ENCODE assay signal across 8 cellular contexts in the genomic region with DNA sequence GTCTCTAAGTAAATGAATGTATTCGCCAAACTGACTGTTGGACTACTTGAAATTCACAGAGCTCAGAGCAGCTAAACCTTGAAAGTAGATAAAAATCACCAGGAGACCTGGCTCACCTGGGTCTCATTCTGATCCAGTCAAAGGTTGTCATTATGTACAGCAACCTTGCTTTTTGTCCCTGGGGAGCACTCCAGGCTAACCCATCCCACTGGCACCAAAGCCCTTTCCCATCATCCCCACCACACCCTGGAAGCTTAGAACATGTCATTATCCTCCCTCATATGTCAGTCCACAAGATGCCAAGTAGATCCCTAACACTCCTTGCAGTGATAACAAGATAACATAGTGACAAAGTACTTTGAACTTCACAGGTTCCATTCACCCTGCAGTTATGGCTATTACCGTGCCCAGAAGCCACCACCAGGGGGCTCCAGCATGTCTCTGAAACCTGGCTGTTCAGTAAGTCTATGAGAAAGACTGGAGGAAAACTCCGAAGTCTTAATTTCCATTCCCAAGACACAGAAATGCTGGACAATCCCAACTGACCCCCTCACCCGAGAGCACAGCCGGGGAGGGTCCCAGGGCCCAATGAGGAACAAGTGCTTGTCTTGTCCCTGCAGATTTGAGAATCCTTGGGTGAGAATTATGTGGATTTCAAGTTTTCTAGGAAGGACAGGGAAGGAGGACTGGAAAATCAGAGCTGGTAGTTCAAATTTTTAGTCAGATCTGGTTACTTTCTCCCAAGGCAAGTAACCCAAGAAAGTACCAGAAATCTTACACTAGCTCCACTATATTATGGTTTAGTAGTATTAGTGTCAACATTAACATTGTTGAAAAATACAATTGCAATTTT. TPM values are rescaled to one million over a fixed set of nuclear protein-coding genes. Genes with fewer than 3 reads are reported as not detected.
DNase-seq lines count a peak whose midpoint lies in the region; ATAC-seq and TF ChIP-seq lines count a peak whose summit lies in the region.

No MANE protein-coding gene starts in this region.

- H3K4me3 Mint-ChIP-seq in endodermal cell (no peak overlapping the region), naive B cell (no peak overlapping the region)
- H3K4me3 Mint-ChIP-seq in stimulated activated effector memory CD8-positive, alpha-beta T cell treated with anti-CD3 and anti-CD28 coated beads, Interleukin-12 subunit alpha, Interleukin-12 subunit beta, amount 100 ng/mL, for 72 hours = no peak overlapping the region

- H3K4me1 ChIP-seq in HCT116 (ENCODE audit: control insufficient read depth in 1 of 2, insufficient read depth in 2 of 2, low read length in 2 of 2) (peaks cover 0 to 3% of the 10 kb centered on the region in 2 experiments; a peak in 1 of 4 replicates), endodermal cell (ENCODE audit: control insufficient read depth, insufficient read depth, low read length) (no peaks in the 10 kb centered on the region)

- TF ChIP-seq RAD21 in HCT116 (IDR thresholded peaks at IDR 0.05; ENCODE audit: low read depth) = peak; percentile 92

- H3K27me3 ChIP-seq in HCT116 (ENCODE audit: insufficient read depth, low read length) (no peaks in the 10 kb centered on the region), endodermal cell (ENCODE audit: control insufficient read depth, insufficient read depth, low read length, poor library complexity, severe bottlenecking) (peaks cover 54% of the 10 kb centered on the region)

- no TSS peak for BruUV-seq in HCT116 (replicated peaks; lab: Mats Ljungman, UMichigan)

- H3K9ac ChIP-seq in HCT116 (ENCODE audit: low read length) (no peak overlapping the region), endodermal cell (ENCODE audit: extremely low read depth, low read length, poor library complexity, severe bottlenecking) (no peak overlapping the region)

- H3K4me1 Mint-ChIP-seq in endodermal cell = no peaks in the 10 kb centered on the region
- no peaks in the 10 kb centered on the region for H3K4me1 Mint-ChIP-seq in naive B cell
- no peaks in the 10 kb centered on the region for H3K4me1 Mint-ChIP-seq in stimulated activated effector memory CD8-positive, alpha-beta T cell treated with anti-CD3 and anti-CD28 coated beads, Interleukin-12 subunit alpha, Interleukin-12 subunit beta, amount 100 ng/mL, for 72 hours

- H3K27ac Mint-ChIP-seq in endodermal cell (no peak overlapping the region), naive B cell (no peak overlapping the region)
- H3K27ac Mint-ChIP-seq in stimulated activated effector memory CD8-positive, alpha-beta T cell treated with anti-CD3 and anti-CD28 coated beads, Interleukin-12 subunit alpha, Interleukin-12 subunit beta, amount 100 ng/mL, for 72 hours = no peak overlapping the region

- no peaks in the 10 kb centered on the region for H3K36me3 ChIP-seq in HCT116 (ENCODE audit: control insufficient read depth in 1 of 2, insufficient read depth in 2 of 2, low read length in 2 of 2)
- H3K36me3 ChIP-seq in endodermal cell (ENCODE audit: control insufficient read depth, insufficient read depth, low read length) = no peaks in the 10 kb centered on the region

- peak; percentile 97 for ATAC-seq in HCT116
- peak; percentile 61 to 82 for ATAC-seq in naive B cell (ENCODE audit: low read depth in 2 of 2)
- peak; percentile 82 for ATAC-seq in stimulated activated effector memory CD8-positive, alpha-beta T cell treated with anti-CD3 and anti-CD28 coated beads, Interleukin-12 subunit alpha, Interleukin-12 subunit beta, amount 100 ng/mL, for 72 hours
- ATAC-seq in HG03469 (IDR thresholded peaks at IDR 0.05; ENCODE audit: unreplicated experiment) = no peak

- H4K20me1 ChIP-seq in HCT116 (ENCODE audit: insufficient read depth) = no peaks in the 10 kb centered on the region; the same call in 1 of the 2 replicates

- no peaks in the 10 kb centered on the region for H3K9me2 ChIP-seq in HCT116 (ENCODE audit: insufficient read depth)

- CTCF ChIA-PET in HCT116 (lab: Charles Lee) = interaction anchor here (0.6 to 3.0 kb wide), 11 partner anchors 8 to 771 kb away, joined by 3 to 24 read pairs (median 4); no protein-coding TSS in a partner anchor

- H3K36me3 Mint-ChIP-seq in endodermal cell (ENCODE audit: low read depth) = no peaks in the 10 kb centered on the region
- H3K36me3 Mint-ChIP-seq in naive B cell = no peaks in the 10 kb centered on the region
- no peaks in the 10 kb centered on the region for H3K36me3 Mint-ChIP-seq in stimulated activated effector memory CD8-positive, alpha-beta T cell treated with anti-CD3 and anti-CD28 coated beads, Interleukin-12 subunit alpha, Interleukin-12 subunit beta, amount 100 ng/mL, for 72 hours

- peak overlapping the region; percentile 31; the same call in 1 of the 2 replicates for H3K4me2 ChIP-seq in HCT116 (ENCODE audit: low read length)

- TF ChIP-seq CTCF in HCT116 (IDR thresholded peaks at IDR 0.05 in 2 of 3, conservative IDR thresholded peaks at IDR 0.05 in 1 of 3; ENCODE audit: borderline replicate concordance in 1 of 3, insufficient read depth in 1 of 3, low read depth in 2 of 3, low read length in 2 of 3) (peak; percentile 89 to 97 (median 95)), endodermal cell (conservative IDR thresholded peaks at IDR 0.05) (peak; percentile 83)

- POLR2A ChIA-PET in HCT116 (lab: Charles Lee) = no interaction called here

- H3K27ac ChIP-seq in HCT116 (ENCODE audit: low read depth, low read length) (no peak overlapping the region), endodermal cell (ENCODE audit: low read depth, low read length) (no peak overlapping the region)

- H3K4me3 ChIP-seq in HCT116 (replicated peaks in 1 of 2; ENCODE audit: low read depth in 1 of 2, low read length in 2 of 2) = no peak overlapping the region
- no peak overlapping the region for H3K4me3 ChIP-seq in endodermal cell (ENCODE audit: low read length)

- no peak overlapping the region for H2AFZ ChIP-seq in HCT116 (ENCODE audit: low read depth, low read length, poor library complexity, severe bottlenecking)

- DNase-seq in DMS53 (lab: John Stamatoyannopoulos, UW) (peak; percentile 62), HCT116 (ENCODE audit: low read depth, low spot score) (peak; percentile 60), NCI-H748 (lab: John Stamatoyannopoulos, UW; ENCODE audit: unreplicated experiment) (peak; percentile 68), endodermal cell (peak; percentile 90), naive B cell (peak; percentile 55)
- DNase-seq in activated CD8-positive, alpha-beta memory T cell treated with anti-CD3 and anti-CD28 coated beads for 4 hours (ENCODE audit: low read depth in 2 of 2) = peak; percentile 41 to 68
- DNase-seq in stimulated activated effector memory CD8-positive, alpha-beta T cell treated with anti-CD3 and anti-CD28 coated beads, Interleukin-12 subunit alpha, Interleukin-12 subunit beta, amount 100 ng/mL, for 72 hours (ENCODE audit: low spot score in 2 of 2) = peak; percentile 65 to 87

- RAD21 ChIA-PET in HCT116 (lab: Charles Lee; ENCODE audit: low non-redundant PET in 1 of 2, low total read pairs in 2 of 2, uncharacterized antibody in 2 of 2, unreplicated experiment in 2 of 2) = no interaction called here

- 37 to 40% methylated on average over 3 to 5 of the region's 5 CpGs for WGBS in endodermal cell (ENCODE audit: insufficient coverage in 1 of 2, insufficient read length in 1 of 2), 2 experiments

- 0 out of 2 replicates have a peak, but pooled peaks cover 1% of the 10 kb centered on the region for H3K79me2 ChIP-seq in HCT116 (ENCODE audit: insufficient read depth, low read length)

- H3K9me3 Mint-ChIP-seq in endodermal cell = no peaks in the 10 kb centered on the region
- H3K9me3 Mint-ChIP-seq in naive B cell = no peaks in the 10 kb centered on the region
- H3K9me3 Mint-ChIP-seq in stimulated activated effector memory CD8-positive, alpha-beta T cell treated with anti-CD3 and anti-CD28 coated beads, Interleukin-12 subunit alpha, Interleukin-12 subunit beta, amount 100 ng/mL, for 72 hours = no peaks in the 10 kb centered on the region

- H3K9me3 ChIP-seq in HCT116 (ENCODE audit: control insufficient read depth in 1 of 2, insufficient read depth in 1 of 2, low read depth in 1 of 2, low read length in 2 of 2) (no peaks in the 10 kb centered on the region), endodermal cell (ENCODE audit: control insufficient read depth, low read length) (no peaks in the 10 kb centered on the region)

- H3K27me3 Mint-ChIP-seq in endodermal cell (ENCODE audit: insufficient read depth) (peaks cover 30% of the 10 kb centered on the region), naive B cell (peaks cover 21 to 39% (median 29%) of the 10 kb centered on the region in 3 donors)

- no peak for TF ChIP-seq POLR2A in HCT116 (IDR thresholded peaks at IDR 0.05; ENCODE audit: borderline replicate concordance, extremely low read depth, insufficient read depth, insufficient read length)

- intact Hi-C loops in HCT116 (cut with micrococcal nuclease) = loop anchor here (1.0 to 5.0 kb wide), 4 partner anchors 50 to 483 kb away; no protein-coding TSS in a partner anchor

TF ChIP-seq in HCT116, 20 proteins besides CTCF, POLR2A, EP300 and RAD21:
- TF ChIP-seq ELF1 (IDR thresholded peaks at IDR 0.05; ENCODE audit: borderline replicate concordance, low read depth) (no peak), YY1 (IDR thresholded peaks at IDR 0.05; ENCODE audit: extremely low read depth, insufficient replicate concordance, low read depth, low read length) (peak; percentile 41), JUND (IDR thresholded peaks at IDR 0.05) (no peak), POLR2AphosphoS5 (IDR thresholded peaks at IDR 0.05; ENCODE audit: low read depth, low read length) (no peak)
TF ChIP-seq in HCT116: peak in this region for 1.

RNA-seq across cellular contexts. Expression of a gene that starts 43.0 kb away (rescaled TPM):
- total RNA-seq in HCT116 (2021; ENCODE audit: unreplicated experiment) (18.9 TPM), endodermal cell (10 to 100 TPM; 26.3 to 26.9 TPM)
- polyA plus RNA-seq in HCT116 (2012) = 7.6 and 8.9 TPM in 2 replicates
- 43.5 TPM for polyA plus RNA-seq in endodermal cell (2013, experiment 1 of 2)
- 47.6 TPM for polyA plus RNA-seq in endodermal cell (2013, experiment 2 of 2)
- polyA plus RNA-seq in naive B cell (ENCODE audit: low read depth in 6 of 6) = 10 to 100 TPM; 28.5 to 51.7 (median 33.3) TPM
